8 cellular contexts compared by ENCODE assay signal in the genomic region with DNA sequence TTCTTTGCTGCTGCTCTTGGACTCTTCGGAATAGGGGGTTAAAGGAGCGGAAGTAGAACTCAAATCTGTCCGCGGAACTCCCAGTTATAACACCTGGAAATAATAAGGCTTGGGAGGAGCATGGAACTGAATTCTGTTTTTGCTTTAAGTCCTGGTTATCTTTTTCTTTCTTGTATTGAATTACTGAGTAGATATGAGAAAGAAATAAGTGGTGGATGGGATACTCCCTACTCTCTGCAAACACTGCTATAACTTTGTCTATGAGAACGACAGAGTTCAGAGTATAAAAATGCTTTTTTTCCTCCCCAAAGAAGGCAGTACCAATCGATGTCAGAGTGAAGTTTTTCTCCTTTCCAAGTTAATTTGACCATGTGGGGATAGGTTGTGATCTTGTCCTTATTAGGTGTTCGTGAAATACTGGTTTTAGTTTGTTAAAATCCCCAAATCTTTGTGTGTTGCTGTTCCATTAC. TPM values are rescaled to one million over a fixed set of nuclear protein-coding genes. Genes with fewer than 3 reads are reported as not detected.
DNase-seq lines count a peak whose midpoint lies in the region; ATAC-seq and TF ChIP-seq lines count a peak whose summit lies in the region.

No MANE protein-coding gene starts in this region.

- TF ChIP-seq CTCF in activated B cell treated with CpG ODN at 0.5 μM for 24 hours (IDR thresholded peaks at IDR 0.05) (no peak), foreskin fibroblast (IDR thresholded peaks at IDR 0.05; ENCODE audit: low read depth, low read length) (no peak), progenitor cell of endocrine pancreas (IDR thresholded peaks at IDR 0.05; ENCODE audit: unreplicated experiment) (no peak)

- POLR2A ChIA-PET in activated B cell treated with CpG ODN at 0.5 μM for 24 hours (lab: Charles Lee): no interaction called here

- peak overlapping the region; percentile 99 for H3K27ac Mint-ChIP-seq in activated B cell treated with CpG ODN at 0.5 μM for 24 hours
- peak overlapping the region; percentile 99 for H3K27ac Mint-ChIP-seq in progenitor cell of endocrine pancreas

- intact Hi-C loops in activated B cell treated with CpG ODN at 0.5 μM for 24 hours (cut with micrococcal nuclease): loop anchor here (5.0 kb wide), 1 partner anchor 37 kb away; no protein-coding TSS in a partner anchor

- ATAC-seq in activated B cell treated with CpG ODN at 0.5 μM for 24 hours (ENCODE audit: low read depth) (no peak), HG02973 (IDR thresholded peaks at IDR 0.05; ENCODE audit: unreplicated experiment) (no peak), GM18520 (IDR thresholded peaks at IDR 0.05; ENCODE audit: unreplicated experiment) (no peak)

- H3K4me3 ChIP-seq in foreskin fibroblast (ENCODE audit: low read depth in 1 of 2, low read length in 2 of 2): peak overlapping the region; percentile 68 to 96

- peak; percentile 62 for DNase-seq in DMS53 (lab: John Stamatoyannopoulos, UW)
- peak; percentile 55 for DNase-seq in KBM-7
- DNase-seq in activated B cell treated with CpG ODN at 0.5 μM for 24 hours: no peak
- peak in 1 of 2 donors; percentile 63 for DNase-seq in foreskin fibroblast
- no peak for DNase-seq in progenitor cell of endocrine pancreas (ENCODE audit: low spot score, unreplicated experiment)
- DNase-seq in NCI-H1930 (lab: John Stamatoyannopoulos, UW): no peak

- peaks cover 76% of the 10 kb centered on the region for H3K4me1 Mint-ChIP-seq in activated B cell treated with CpG ODN at 0.5 μM for 24 hours
- H3K4me1 Mint-ChIP-seq in progenitor cell of endocrine pancreas (ENCODE audit: low read depth): peaks cover 23% of the 10 kb centered on the region

- H3K4me3 Mint-ChIP-seq in activated B cell treated with CpG ODN at 0.5 μM for 24 hours (peak overlapping the region; percentile 100), progenitor cell of endocrine pancreas (ENCODE audit: low read depth) (peak overlapping the region; percentile 100)

- peaks cover under 1% of the 10 kb centered on the region for H3K9me3 Mint-ChIP-seq in activated B cell treated with CpG ODN at 0.5 μM for 24 hours
- H3K9me3 Mint-ChIP-seq in progenitor cell of endocrine pancreas (ENCODE audit: low read depth): peaks cover 13% of the 10 kb centered on the region

- in situ Hi-C loops in KBM-7 (cut with MboI; ENCODE audit: low pct_unique_long_range_greater_than_20kb, low sequenced_read_pairs): no loop called here

- CTCF ChIA-PET in activated B cell treated with CpG ODN at 0.5 μM for 24 hours (lab: Charles Lee): no interaction called here

- H3K36me3 Mint-ChIP-seq in activated B cell treated with CpG ODN at 0.5 μM for 24 hours (ENCODE audit: low read depth) (peaks cover 37% of the 10 kb centered on the region), progenitor cell of endocrine pancreas (ENCODE audit: insufficient read depth) (peaks cover 8% of the 10 kb centered on the region)

- H3K27me3 Mint-ChIP-seq in activated B cell treated with CpG ODN at 0.5 μM for 24 hours (no peaks in the 10 kb centered on the region), progenitor cell of endocrine pancreas (no peaks in the 10 kb centered on the region)

RNA-seq across cellular contexts. Expression of gene RIC1, which starts 1.2 kb away (rescaled TPM):
- total RNA-seq in activated B cell treated with CpG ODN at 0.5 μM for 24 hours (68.1 and 85.0 TPM in 2 replicates), progenitor cell of endocrine pancreas (24.2 and 25.1 TPM in 2 replicates)

Comparison
In these comparisons a context has a peak if more than half of its experiments do, and no peak if none do; other contexts are left out.
1. DNase-seq: peak in DMS53 (single experiment) and KBM-7 (single experiment); none in activated B cell treated with CpG ODN at 0.5 μM for 24 hours (single experiment), progenitor cell of endocrine pancreas (single experiment) and NCI-H1930 (0 of 2).